In the genomic region with DNA sequence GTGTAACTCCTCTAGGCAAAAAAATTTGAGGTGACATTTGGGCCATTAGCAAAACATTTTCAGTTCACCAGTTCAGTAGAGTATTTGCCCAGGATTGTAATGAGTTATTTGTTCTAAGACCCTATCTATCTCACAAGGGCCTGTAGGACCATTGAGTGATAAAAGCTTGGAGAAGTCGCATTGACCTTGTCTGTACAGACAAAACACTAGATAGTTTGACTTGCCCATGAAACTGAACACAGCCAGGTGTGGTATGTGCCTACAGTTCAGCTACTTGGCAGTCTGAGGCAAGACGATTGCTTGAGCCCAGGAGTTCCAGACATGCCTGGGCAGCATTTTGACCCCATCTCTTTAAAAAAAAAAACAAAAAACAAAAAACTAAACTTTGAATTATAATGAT, we compare ENCODE assay signal across 22 cellular contexts. TPM values are rescaled to one million over a fixed set of nuclear protein-coding genes. Genes with fewer than 3 reads are reported as not detected.
A peak's percentile ranks its signal among the peaks of the same experiment; 100 is the strongest.
DNase-seq lines count a peak whose midpoint lies in the region; ATAC-seq, FAIRE-seq and TF ChIP-seq lines count a peak whose summit lies in the region.
"Had no signal": no experiment of that assay in that cellular context is flagged by ENCODE, and none has a peak within 500 bp of the region (broad histone marks: within the 10 kb centered on the region; RNA-seq: fewer than 3 reads in every experiment).

No MANE protein-coding gene starts in this region.

- H3K9ac ChIP-seq in keratinocyte (ENCODE audit: control insufficient read depth, extremely low read depth, insufficient read depth, low read length), result no peak overlapping the region

- CTCF ChIA-PET in CD4-positive, alpha-beta T cell (lab: Charles Lee), result no interaction called here

- no peak for ATAC-seq in CD4-positive, alpha-beta T cell (ENCODE audit: poor library complexity)
- no peak for ATAC-seq in RWPE2 (ENCODE audit: low read depth)
- ATAC-seq in effector memory CD8-positive, alpha-beta T cell (replicated peaks), result no peak
- ATAC-seq: T-helper 17 cell had no signal

- no peak for DNase-seq in CD4-positive, alpha-beta T cell
- no peak for DNase-seq in RWPE2 (ENCODE audit: low spot score)
- DNase-seq in keratinocyte (ENCODE audit: low read depth, low spot score), result no peak
- DNase-seq in ecto neural progenitor cell (ENCODE audit: low spot score), result no peak
- DNase-seq in effector memory CD8-positive, alpha-beta T cell, result no peak
- no peak for DNase-seq in DMS53 treated with DMSO at 0.1 percent for 48 hours (lab: John Stamatoyannopoulos, UW; ENCODE audit: unreplicated experiment)
- DNase-seq: activated CD4-positive, alpha-beta T cell treated with anti-CD3 and anti-CD28 coated beads, Interleukin-2, amount 50 U/mL, for 1 hour; activated CD8-positive, alpha-beta memory T cell treated with anti-CD3 and anti-CD28 coated beads, Interleukin-2, amount 50 U/mL, for 4 hours; activated effector memory CD4-positive, alpha-beta T cell treated with anti-CD3 and anti-CD28 coated beads, Interleukin-2, amount 50 U/mL, for 16 hours; anterior cingulate cortex; DMS79 treated with DMSO at 0.1 percent for 48 hours; effector CD4-positive, alpha-beta T cell; MG63; NCI-H1417 treated with DMSO at 0.1 percent for 48 hours; NCI-H524; SHP77; spleen; stimulated activated CD4-positive, alpha-beta T cell treated with anti-CD3 and anti-CD28 coated beads, Interleukin-4, amount 100 ng/mL, for 4 hours; stomach; T-helper 17 cell; trophoblast cell had no signal

- no peaks in the 10 kb centered on the region for H3K36me3 Mint-ChIP-seq in CD4-positive, alpha-beta T cell (ENCODE audit: low read depth)
- peaks cover 14% of the 10 kb centered on the region for H3K36me3 Mint-ChIP-seq in effector memory CD8-positive, alpha-beta T cell (ENCODE audit: insufficient read depth)

- H3K4me3 ChIP-seq in RWPE2 (ENCODE audit: severe bottlenecking) (no peak overlapping the region), keratinocyte (ENCODE audit: control insufficient read depth in 2 of 3, extremely low read depth in 1 of 3, insufficient read depth in 2 of 3, low read depth in 1 of 3, low read length in 3 of 3) (no peak overlapping the region)
- H3K4me3 ChIP-seq: MG63, spleen, stomach had no signal

- H3K4me3 Mint-ChIP-seq in CD4-positive, alpha-beta T cell, result peak overlapping the region; percentile 58
- H3K4me3 Mint-ChIP-seq in effector memory CD8-positive, alpha-beta T cell, result no peak overlapping the region
- H3K4me3 Mint-ChIP-seq: T-helper 17 cell had no signal

- peaks cover 31% of the 10 kb centered on the region for H3K36me3 ChIP-seq in RWPE2 (ENCODE audit: low read depth)
- peaks cover 6 to 7% of the 10 kb centered on the region in 2 experiments for H3K36me3 ChIP-seq in keratinocyte (ENCODE audit: control insufficient read depth in 2 of 2, extremely low read depth in 1 of 2, insufficient read depth in 2 of 2, low read length in 2 of 2)

- peak overlapping the region; percentile 15 for H3K27ac Mint-ChIP-seq in CD4-positive, alpha-beta T cell
- H3K27ac Mint-ChIP-seq in effector memory CD8-positive, alpha-beta T cell, result no peak overlapping the region

- H2AFZ ChIP-seq in keratinocyte (ENCODE audit: control insufficient read depth, low read length), result no peak overlapping the region

- no peaks in the 10 kb centered on the region for H3K9me1 ChIP-seq in keratinocyte (ENCODE audit: control insufficient read depth, extremely low read depth, insufficient read depth, low read length)

- H3K79me2 ChIP-seq in keratinocyte (ENCODE audit: control insufficient read depth, insufficient read depth, low read length), result peaks cover 22% of the 10 kb centered on the region

- dilution Hi-C loops in keratinocyte (cut with MboI; ENCODE audit: extremely low pct_ligation_motif_present, low sequenced_read_pairs), result no loop called here

- TF ChIP-seq CTCF in 22Rv1 (IDR thresholded peaks at IDR 0.05) (no peak), RWPE2 (IDR thresholded peaks at IDR 0.05; ENCODE audit: poor library complexity, severe bottlenecking) (no peak), keratinocyte (optimal IDR thresholded peaks at IDR 0.05 in 1 of 3, IDR thresholded peaks at IDR 0.05 in 1 of 3, conservative IDR thresholded peaks at IDR 0.05 in 1 of 3; ENCODE audit: extremely low read depth in 1 of 3, insufficient read depth in 2 of 3, low read length in 3 of 3) (no peak)
- TF ChIP-seq CTCF in CD4-positive, alpha-beta T cell (IDR thresholded peaks at IDR 0.05), result no peak

- peaks cover 27% of the 10 kb centered on the region for H3K4me1 ChIP-seq in RWPE2 (ENCODE audit: insufficient read depth, poor library complexity, severe bottlenecking)
- H3K4me1 ChIP-seq in keratinocyte (ENCODE audit: control insufficient read depth, extremely low read depth, insufficient read depth, low read length), result peaks cover 47% of the 10 kb centered on the region

- POLR2A ChIA-PET in CD4-positive, alpha-beta T cell (lab: Charles Lee), result interaction anchor here (0.6 kb wide), 2 partner anchors 89 to 749 kb away, joined by 3 read pairs; partner anchors contain the start of genes MED18 and WASF2

- peak overlapping the region; percentile 87; the same call in 1 of the 2 replicates for H3K27ac ChIP-seq in 22Rv1
- H3K27ac ChIP-seq in CD4-positive, alpha-beta T cell (ENCODE audit: low read depth, low read length), result no peak overlapping the region
- peak overlapping the region; percentile 35 for H3K27ac ChIP-seq in RWPE2 (ENCODE audit: poor library complexity, severe bottlenecking)
- H3K27ac ChIP-seq in keratinocyte (ENCODE audit: control insufficient read depth, insufficient read depth, low read length), result peak overlapping the region; percentile 24
- H3K27ac ChIP-seq: spleen, stomach had no signal

- intact Hi-C loops in CD4-positive, alpha-beta T cell (cut with DNase I, micrococcal nuclease), result no loop called here

- no peak for FAIRE-seq in keratinocyte (lab: Jason Lieb, UNC)

- peak overlapping the region; percentile 31 for H3K4me2 ChIP-seq in keratinocyte (ENCODE audit: control insufficient read depth, extremely low read depth, insufficient read depth, low read depth, low read length)

- H4K20me1 ChIP-seq in keratinocyte (ENCODE audit: control insufficient read depth, extremely low read depth, insufficient read depth, low read length), result no peaks in the 10 kb centered on the region

- H3K27me3 Mint-ChIP-seq in CD4-positive, alpha-beta T cell, result no peaks in the 10 kb centered on the region
- no peaks in the 10 kb centered on the region for H3K27me3 Mint-ChIP-seq in effector memory CD8-positive, alpha-beta T cell
- H3K27me3 Mint-ChIP-seq: T-helper 17 cell had no signal

- no peaks in the 10 kb centered on the region for H3K27me3 ChIP-seq in CD4-positive, alpha-beta T cell (ENCODE audit: control insufficient read depth, insufficient read depth, low read length)
- H3K27me3 ChIP-seq in RWPE2 (ENCODE audit: insufficient read depth, poor library complexity, severe bottlenecking) (no peaks in the 10 kb centered on the region), keratinocyte (ENCODE audit: control insufficient read depth, extremely low read depth, insufficient read depth, low read length) (no peaks in the 10 kb centered on the region)
- H3K27me3 ChIP-seq: MG63, spleen, stomach had no signal

- no peaks in the 10 kb centered on the region for H3K9me3 ChIP-seq in CD4-positive, alpha-beta T cell (ENCODE audit: control insufficient read depth, low read length)
- H3K9me3 ChIP-seq in RWPE2 (ENCODE audit: severe bottlenecking) (no peaks in the 10 kb centered on the region), keratinocyte (ENCODE audit: control insufficient read depth, low read depth, low read length) (no peaks in the 10 kb centered on the region)
- H3K9me3 ChIP-seq: MG63, spleen, stomach had no signal

- H3K4me1 Mint-ChIP-seq in CD4-positive, alpha-beta T cell (ENCODE audit: low read depth), result peaks cover 16% of the 10 kb centered on the region
- peaks cover 5 to 8% of the 10 kb centered on the region in 2 donors for H3K4me1 Mint-ChIP-seq in effector memory CD8-positive, alpha-beta T cell (ENCODE audit: low read depth in 2 of 2)

- no peaks in the 10 kb centered on the region for H3K9me3 Mint-ChIP-seq in CD4-positive, alpha-beta T cell
- H3K9me3 Mint-ChIP-seq in effector memory CD8-positive, alpha-beta T cell, result no peaks in the 10 kb centered on the region

RNA-seq across cellular contexts. Expression of gene ATP5IF1, which starts 3.1 kb away (rescaled TPM):
- total RNA-seq in CD4-positive, alpha-beta T cell, result 10 to 100 TPM; 77.4 to 78.0 TPM
- polyA plus RNA-seq in keratinocyte, result 296 to 365 TPM (median 332 TPM) in 3 replicates
- polyA plus RNA-seq in keratinocyte (2011; ENCODE audit: low read depth), result 851 TPM
- 275 and 419 TPM in 2 replicates for polyA plus RNA-seq in keratinocyte (2011; cell fraction: cytosol; rRNA removed)
- polyA plus RNA-seq in keratinocyte (2011; cell fraction: nucleus; rRNA removed), result 171 and 284 TPM in 2 replicates
- 362 and 470 TPM in 2 replicates for polyA plus RNA-seq in keratinocyte (2012; ENCODE audit: low replicate concordance)
- 19.2 to 28.8 TPM (median 28.1 TPM) in 3 replicates for polyA minus RNA-seq in keratinocyte
- 199 TPM for polyA minus RNA-seq in keratinocyte (2011; cell fraction: cytosol; rRNA and poly(A)+ RNA removed)
- 28.0 and 38.2 TPM in 2 replicates for polyA minus RNA-seq in keratinocyte (2011; cell fraction: nucleus; rRNA and poly(A)+ RNA removed)

RNA-seq across cellular contexts. Expression of gene DNAJC8, which starts 6.2 kb away (rescaled TPM):
- 10 to 100 TPM; 56.3 to 56.9 TPM for total RNA-seq in CD4-positive, alpha-beta T cell
- polyA plus RNA-seq in keratinocyte, result 75.8 to 104 TPM (median 79.5 TPM) in 3 replicates
- 88.6 TPM for polyA plus RNA-seq in keratinocyte (2011; ENCODE audit: low read depth)
- 75.5 and 102 TPM in 2 replicates for polyA plus RNA-seq in keratinocyte (2011; cell fraction: cytosol; rRNA removed)
- polyA plus RNA-seq in keratinocyte (2011; cell fraction: nucleus; rRNA removed), result 56.8 and 74.4 TPM in 2 replicates
- polyA plus RNA-seq in keratinocyte (2012; ENCODE audit: low replicate concordance), result 79.0 and 82.0 TPM in 2 replicates
- 22.5 to 32.4 TPM (median 30.8 TPM) in 3 replicates for polyA minus RNA-seq in keratinocyte
- 24.2 TPM for polyA minus RNA-seq in keratinocyte (2011; cell fraction: cytosol; rRNA and poly(A)+ RNA removed)
- 9.3 and 13.9 TPM in 2 replicates for polyA minus RNA-seq in keratinocyte (2011; cell fraction: nucleus; rRNA and poly(A)+ RNA removed)

RNA-seq across cellular contexts. Expression of gene SESN2, which starts 20.3 kb away (rescaled TPM):
- total RNA-seq in CD4-positive, alpha-beta T cell, result 1 to 10 TPM; 8.8 to 9.6 TPM
- 12.7 to 20.9 TPM (median 13.5 TPM) in 3 replicates for polyA plus RNA-seq in keratinocyte
- 10.5 TPM for polyA plus RNA-seq in keratinocyte (2011; ENCODE audit: low read depth)
- polyA plus RNA-seq in keratinocyte (2011; cell fraction: cytosol; rRNA removed), result 11.3 and 13.1 TPM in 2 replicates
- polyA plus RNA-seq in keratinocyte (2011; cell fraction: nucleus; rRNA removed), result 30.6 and 34.6 TPM in 2 replicates
- polyA plus RNA-seq in keratinocyte (2012; ENCODE audit: low replicate concordance), result 12.4 and 37.8 TPM in 2 replicates
- polyA minus RNA-seq in keratinocyte, result 18.8 to 32.4 TPM (median 29.7 TPM) in 3 replicates
- 28.4 TPM for polyA minus RNA-seq in keratinocyte (2011; cell fraction: cytosol; rRNA and poly(A)+ RNA removed)
- 25.9 and 31.0 TPM in 2 replicates for polyA minus RNA-seq in keratinocyte (2011; cell fraction: nucleus; rRNA and poly(A)+ RNA removed)
